Comparison of ENCODE assay signal across 11 cellular contexts in the genomic region with DNA sequence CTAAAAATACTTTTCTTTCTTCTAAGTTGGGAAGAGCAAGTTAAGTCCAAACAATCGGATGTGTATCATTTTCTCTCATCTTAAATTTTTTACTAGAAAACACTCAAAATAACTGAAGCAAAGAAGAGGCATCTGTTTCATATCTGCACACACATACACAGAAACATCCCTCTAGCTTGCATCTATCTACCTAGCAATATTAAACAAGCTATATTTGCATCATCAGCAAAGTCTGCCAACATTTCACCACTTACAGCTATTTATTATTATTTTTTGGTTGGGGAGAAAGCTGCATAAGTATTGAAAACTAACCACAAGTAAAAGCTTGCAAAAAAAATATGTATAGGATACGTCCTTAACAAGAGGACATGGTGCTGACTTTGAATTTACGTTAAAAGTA. TPM values are rescaled to one million over a fixed set of nuclear protein-coding genes. Genes with fewer than 3 reads are reported as not detected.
A peak's percentile ranks its signal among the peaks of the same experiment; 100 is the strongest.
DNase-seq lines count a peak whose midpoint lies in the region; ATAC-seq, FAIRE-seq and TF ChIP-seq lines count a peak whose summit lies in the region.
"Had no signal": no experiment of that assay in that cellular context is flagged by ENCODE, and none has a peak within 500 bp of the region (broad histone marks: within the 10 kb centered on the region; RNA-seq: fewer than 3 reads in every experiment).

No MANE protein-coding gene starts in this region.

- no peaks in the 10 kb centered on the region for H3K27me3 ChIP-seq in IMR-90 (ENCODE audit: control insufficient read depth, insufficient read depth, low read length)
- no peaks in the 10 kb centered on the region for H3K27me3 ChIP-seq in subcutaneous abdominal adipose tissue (ENCODE audit: control insufficient read depth in 5 of 5, insufficient read depth in 4 of 5, low read length in 5 of 5)
- no peaks in the 10 kb centered on the region for H3K27me3 ChIP-seq in H7 (ENCODE audit: control insufficient read depth, insufficient read depth, low read length)

- no peak overlapping the region for H3K14ac ChIP-seq in IMR-90 (replicated peaks; ENCODE audit: low read depth, low read length)

- no peak for FAIRE-seq in kidney (lab: Jason Lieb, UNC)

- no peak overlapping the region for H4K8ac ChIP-seq in IMR-90 (ENCODE audit: low read depth in 2 of 2, low read length in 2 of 2)

- H3K56ac ChIP-seq in IMR-90 (ENCODE audit: extremely low read depth, insufficient read depth, low read length): peak overlapping the region; percentile 7

- intact Hi-C loops in IMR-90 (cut with micrococcal nuclease): loop anchor here (2.0 to 5.0 kb wide), 3 partner anchors 13 to 151 kb away; no protein-coding TSS in a partner anchor
- intact Hi-C loops in kidney (cut with DNase I): no loop called here

- H4K91ac ChIP-seq in IMR-90 (ENCODE audit: insufficient read depth, low read depth, low read length): no peak overlapping the region

- H3K4me3 ChIP-seq in IMR-90 (ENCODE audit: insufficient read depth, low read depth, low read length) (peak overlapping the region; percentile 74), astrocyte of the cerebellum (ENCODE audit: low read depth, low read length) (peak overlapping the region; percentile 91), kidney (ENCODE audit: low read length in 2 of 2) (peak overlapping the region; percentile 77 to 83), subcutaneous abdominal adipose tissue (ENCODE audit: low read depth in 1 of 5, low read length in 5 of 5) (peak overlapping the region in 3 of 5 donors; percentile 80 to 90 (median 81)), H7 (ENCODE audit: insufficient read depth, low read depth, low read length) (no peak overlapping the region; the same call in 1 of the 2 replicates)

- TF ChIP-seq POLR2A in IMR-90 (IDR thresholded peaks at IDR 0.05; ENCODE audit: low read depth, low read length): no peak

- no peak overlapping the region for H2AK9ac ChIP-seq in IMR-90 (replicated peaks; ENCODE audit: low read depth, low read length, poor library complexity)

- peak overlapping the region; percentile 74; the same call in 1 of the 2 replicates for H3K9ac ChIP-seq in IMR-90 (ENCODE audit: low read depth, low read length)
- H3K9ac ChIP-seq in kidney (ENCODE audit: low read length in 2 of 2): peak overlapping the region in 1 of 2 donors; percentile 46
- peak overlapping the region in 2 of 5 donors; percentile 7 to 90 for H3K9ac ChIP-seq in subcutaneous abdominal adipose tissue (ENCODE audit: low read length in 5 of 5)

- no peak for TF ChIP-seq RAD21 in IMR-90 (IDR thresholded peaks at IDR 0.05; ENCODE audit: low read length)

- H2AFZ ChIP-seq in IMR-90 (replicated peaks; ENCODE audit: low read length, poor library complexity): no peak overlapping the region

- no peak overlapping the region for H3K4ac ChIP-seq in IMR-90 (ENCODE audit: low read depth, low read length)

- H3K9me3 ChIP-seq in IMR-90 (ENCODE audit: control insufficient read depth, insufficient read depth, low read length) (no peaks in the 10 kb centered on the region), kidney (ENCODE audit: control insufficient read depth in 1 of 2, low read length in 2 of 2) (no peaks in the 10 kb centered on the region), subcutaneous abdominal adipose tissue (ENCODE audit: control insufficient read depth in 5 of 5, low read length in 5 of 5) (no peaks in the 10 kb centered on the region)

- H3K18ac ChIP-seq in IMR-90 (ENCODE audit: low read depth, low read length): no peak overlapping the region

- in situ Hi-C loops in IMR-90 (cut with MboI; ENCODE audit: low sequenced_read_pairs): loop anchor here (25.0 kb wide), 2 partner anchors 1019 to 1669 kb away; a partner anchor contains a TSS
- in situ Hi-C loops in astrocyte of the cerebellum (cut with HindIII; ENCODE audit: low sequenced_read_pairs): no loop called here

- no peak overlapping the region for H2BK120ac ChIP-seq in IMR-90 (ENCODE audit: low read depth, low read length)

- no peak overlapping the region for H2BK15ac ChIP-seq in IMR-90 (ENCODE audit: low read depth, low read length)

- H3K4me1 ChIP-seq in IMR-90 (ENCODE audit: control insufficient read depth, insufficient read depth, low read length) (peaks cover 11% of the 10 kb centered on the region), kidney (ENCODE audit: control insufficient read depth in 1 of 2, insufficient read depth in 1 of 2, low read depth in 1 of 2, low read length in 2 of 2) (peaks cover 11 to 16% of the 10 kb centered on the region in 2 donors), subcutaneous abdominal adipose tissue (ENCODE audit: control insufficient read depth in 5 of 5, insufficient read depth in 5 of 5, low read length in 5 of 5) (peaks cover 2 to 37% (median 29%) of the 10 kb centered on the region in 5 donors)

- H2BK20ac ChIP-seq in IMR-90 (ENCODE audit: low read depth, low read length): no peak overlapping the region

- no peak overlapping the region for H3K27ac ChIP-seq in IMR-90 (ENCODE audit: insufficient read depth, low read length)
- no peak overlapping the region for H3K27ac ChIP-seq in kidney (ENCODE audit: low read depth in 2 of 2, low read length in 2 of 2)
- H3K27ac ChIP-seq in subcutaneous abdominal adipose tissue (ENCODE audit: low read depth, low read length): no peak overlapping the region

- peak overlapping the region; percentile 100 for H3K4me2 ChIP-seq in IMR-90 (ENCODE audit: low read depth, low read length)

- BruUV-seq in IMR-90 (replicated peaks; lab: Mats Ljungman, UMichigan): no TSS peak

- POLR2A ChIA-PET in IMR-90 (lab: Charles Lee; ENCODE audit: unreplicated experiment): no interaction called here

- no peak for DNase-seq in IMR-90
- DNase-seq in astrocyte of the cerebellum (ENCODE audit: low read depth): no peak
- DNase-seq in kidney: no peak
- DNase-seq in RPMI8226: no peak
- DNase-seq in H7: no peak
- DNase-seq: islet precursor cell, NCI-H187 had no signal

- no peak overlapping the region for H2AK5ac ChIP-seq in IMR-90 (ENCODE audit: low read depth, low read length)

- H3K36me3 ChIP-seq in IMR-90 (ENCODE audit: control insufficient read depth, insufficient read depth, low read length) (no peaks in the 10 kb centered on the region; the same call in 1 of the 2 replicates), kidney (ENCODE audit: control insufficient read depth in 1 of 2, insufficient read depth in 2 of 2, low read length in 2 of 2) (no peaks in the 10 kb centered on the region), subcutaneous abdominal adipose tissue (ENCODE audit: control insufficient read depth in 5 of 5, insufficient read depth in 5 of 5, low read length in 5 of 5) (no peaks in the 10 kb centered on the region), H7 (replicated peaks; ENCODE audit: control insufficient read depth, insufficient read depth, low read length) (no peaks in the 10 kb centered on the region)

- dilution Hi-C loops in IMR-90 (cut with HindIII; ENCODE audit: low sequenced_read_pairs, unreplicated experiment): no loop called here

- H3K9me1 ChIP-seq in IMR-90 (ENCODE audit: insufficient read depth, low read length): no peaks in the 10 kb centered on the region

- H3K79me1 ChIP-seq in IMR-90 (ENCODE audit: low read depth in 1 of 2, low read length in 2 of 2): peaks cover 3 to 23% of the 10 kb centered on the region in 2 experiments; a peak in 3 of 4 replicates

- no peak overlapping the region for H4K5ac ChIP-seq in IMR-90 (ENCODE audit: low read depth, low read length)

- WGBS in IMR-90 (ENCODE audit: extremely low coverage in 2 of 2, insufficient read length in 1 of 2), 2 experiments: no CpG with 5 or more reads among the region's 3 CpGs

- peaks cover 26% of the 10 kb centered on the region; the same call in 1 of the 2 replicates for H4K20me1 ChIP-seq in IMR-90 (ENCODE audit: insufficient read depth, low read length)

- peak overlapping the region; percentile 46 for H2BK5ac ChIP-seq in IMR-90 (ENCODE audit: low read depth, low read length, poor library complexity, severe bottlenecking)

- TF ChIP-seq CTCF in IMR-90 (conservative IDR thresholded peaks at IDR 0.05; ENCODE audit: low read depth, low read length) (no peak), astrocyte of the cerebellum (IDR thresholded peaks at IDR 0.05; ENCODE audit: low read depth, low read length, missing control alignments) (no peak), kidney (IDR thresholded peaks at IDR 0.05; ENCODE audit: borderline replicate concordance, extremely low read depth, insufficient read depth) (no peak)

- no peak overlapping the region; the same call in 1 of the 2 replicates for H3K23ac ChIP-seq in IMR-90 (ENCODE audit: low read depth, low read length)

- CTCF ChIA-PET in IMR-90 (lab: Yijun Ruan, JAX): interaction anchor here (0.5 to 2.4 kb wide), 6 partner anchors 31 to 72 kb away, joined by 3 to 11 read pairs (median 4); no protein-coding TSS in a partner anchor

- ATAC-seq in IMR-90 (ENCODE audit: low read depth) (no peak), GM19463 (IDR thresholded peaks at IDR 0.05; ENCODE audit: unreplicated experiment) (no peak), GM18870 (IDR thresholded peaks at IDR 0.05; ENCODE audit: unreplicated experiment) (no peak)
- ATAC-seq: activated naive CD4-positive, alpha-beta T cell treated with anti-CD3 and anti-CD28 coated beads, Interleukin-2, amount 50 U/mL, for 72 hours had no signal

TF ChIP-seq in IMR-90, 13 proteins besides CTCF, POLR2A, EP300 and RAD21 (continues in another document):
- TF ChIP-seq MAZ (IDR thresholded peaks at IDR 0.05; ENCODE audit: borderline replicate concordance, low read depth, low read length) (no peak), SMC3 (IDR thresholded peaks at IDR 0.05; ENCODE audit: low read depth, low read length) (no peak), CHD1 (IDR thresholded peaks at IDR 0.05; ENCODE audit: low read depth, low read length) (no peak), NFE2L2 (IDR thresholded peaks at IDR 0.05; ENCODE audit: low read depth, low read length) (no peak), MAFK (IDR thresholded peaks at IDR 0.05; ENCODE audit: low read depth, low read length) (peak; percentile 81), RCOR1 (IDR thresholded peaks at IDR 0.05; ENCODE audit: insufficient replicate concordance, low read length) (no peak)

RNA-seq across cellular contexts. Expression of a gene that starts 1.9 kb away (rescaled TPM):
- total RNA-seq in IMR-90 (2012; rRNA removed) (71.2 and 90.0 TPM in 2 replicates), kidney (29.9 TPM)
- polyA plus RNA-seq in IMR-90 (2012; rRNA removed) (44.6 and 48.8 TPM in 2 replicates), kidney (ENCODE audit: insufficient read depth, low read depth, low replicate concordance) (15.5 TPM)
- 19.4 and 19.5 TPM in 2 replicates for polyA plus RNA-seq in IMR-90 (2012; cell fraction: cytosol; rRNA removed)
- polyA plus RNA-seq in IMR-90 (2012; cell fraction: nucleus; rRNA removed; ENCODE audit: low replicate concordance): 11.1 and 19.3 TPM in 2 replicates
- total RNA-seq in H7 (2014; rRNA removed; shearing (Covaris generic)): 19.1 and 33.2 TPM in 2 replicates
